Comparison of ENCODE assay signal across 13 cellular contexts in the genomic region with DNA sequence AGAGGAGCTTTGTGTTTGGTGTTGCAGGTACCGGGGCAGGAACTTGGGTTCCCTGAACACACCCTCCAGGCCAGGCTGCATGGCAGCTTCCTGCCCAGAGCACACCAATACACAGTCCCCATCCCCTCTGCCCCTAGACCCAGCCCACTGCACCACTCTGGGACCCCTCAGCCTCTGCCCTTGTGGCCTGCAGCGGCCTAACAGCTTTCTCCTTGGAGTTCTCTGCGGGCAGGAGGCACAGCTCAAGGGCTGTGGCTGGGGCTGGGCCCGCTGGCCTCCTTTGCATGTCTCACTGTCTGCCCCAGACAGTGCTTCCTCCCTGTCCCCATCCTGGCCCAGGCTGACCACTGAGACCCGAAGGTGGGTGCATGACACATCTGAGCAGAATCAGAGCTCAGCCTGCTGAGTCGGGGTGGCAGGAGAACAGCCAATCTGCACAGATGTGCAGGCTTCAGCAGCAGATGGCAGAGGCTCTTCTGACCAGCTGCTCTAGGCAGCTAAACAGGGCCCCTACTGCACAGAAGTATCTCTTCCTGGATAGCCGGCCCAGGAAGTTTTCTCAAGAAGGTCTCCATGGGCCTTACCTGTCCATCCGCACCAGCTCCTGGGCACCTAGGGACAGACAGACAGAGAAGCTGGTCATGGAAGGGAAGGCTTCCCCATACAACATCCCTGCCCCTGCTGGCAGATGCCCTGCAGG. TPM values are rescaled to one million over a fixed set of nuclear protein-coding genes. Genes with fewer than 3 reads are reported as not detected.
DNase-seq lines count a peak whose midpoint lies in the region; ATAC-seq and TF ChIP-seq lines count a peak whose summit lies in the region.
"Had no signal": no experiment of that assay in that cellular context is flagged by ENCODE, and none has a peak within 500 bp of the region (broad histone marks: within the 10 kb centered on the region; RNA-seq: fewer than 3 reads in every experiment).

No MANE protein-coding gene starts in this region.

- DNase-seq in Caco-2 (no peak), MV-4-11 (lab: John Stamatoyannopoulos, UW) (peak; percentile 33), NCI-H774 (lab: John Stamatoyannopoulos, UW) (no peak), NOMO-1 treated with dmso at 0.1 percent for 144 hours (lab: John Stamatoyannopoulos, UW; ENCODE audit: unreplicated experiment) (no peak)
- no peak for DNase-seq in central memory CD8-positive, alpha-beta T cell (ENCODE audit: low spot score in 2 of 2)
- DNase-seq: activated T-cell treated with anti-CD3 and anti-CD28 coated beads, Interleukin-2, amount 50 U/mL, for 4 hours; EL; NCI-H226; SK-N-SH had no signal

- no peak for ATAC-seq in central memory CD8-positive, alpha-beta T cell (replicated peaks; ENCODE audit: extremely low read depth, poor library complexity, severe bottlenecking)
- ATAC-seq in HG02571 (IDR thresholded peaks at IDR 0.05; ENCODE audit: unreplicated experiment) (no peak), HG03342 (IDR thresholded peaks at IDR 0.05; ENCODE audit: unreplicated experiment) (no peak)
- ATAC-seq: activated T-cell treated with anti-CD3 and anti-CD28 coated beads, Interleukin-2, amount 50 U/mL, for 4 hours had no signal

- H3K9me3 ChIP-seq in Caco-2 (no peaks in the 10 kb centered on the region), neutrophil (no peaks in the 10 kb centered on the region)
- H3K9me3 ChIP-seq: SK-N-SH had no signal

- H3K27ac ChIP-seq in neutrophil: peak overlapping the region; percentile 99

- no peaks in the 10 kb centered on the region for H3K9me3 Mint-ChIP-seq in Caco-2 (ENCODE audit: unreplicated experiment)
- no peaks in the 10 kb centered on the region for H3K9me3 Mint-ChIP-seq in central memory CD8-positive, alpha-beta T cell
- H3K9me3 Mint-ChIP-seq: activated T-cell treated with anti-CD3 and anti-CD28 coated beads, Interleukin-2, amount 50 U/mL, for 4 hours had no signal

- TF ChIP-seq CTCF in Caco-2 (IDR thresholded peaks at IDR 0.05; ENCODE audit: insufficient read depth in 1 of 2, low read depth in 1 of 2, low read length in 1 of 2, severe bottlenecking in 1 of 2, unreplicated experiment in 1 of 2) (no peak), neutrophil (IDR thresholded peaks at IDR 0.05) (peak; percentile 18)

- peaks cover 27% of the 10 kb centered on the region for H3K36me3 Mint-ChIP-seq in Caco-2 (ENCODE audit: insufficient read depth, unreplicated experiment)
- peaks cover 38% of the 10 kb centered on the region for H3K36me3 Mint-ChIP-seq in central memory CD8-positive, alpha-beta T cell (ENCODE audit: insufficient read depth)

- H3K27me3 ChIP-seq in Caco-2 (replicated peaks; ENCODE audit: control insufficient read depth, insufficient read depth, low read length): no peaks in the 10 kb centered on the region
- H3K27me3 ChIP-seq in neutrophil: no peaks in the 10 kb centered on the region

- intact Hi-C loops in Caco-2 (cut with micrococcal nuclease; ENCODE audit: unreplicated experiment): loop anchor here (1.0 to 2.0 kb wide), 3 partner anchors 14 to 21 kb away; partner anchors contain the start of gene VSIR

- no peak overlapping the region for H3K4me3 ChIP-seq in Caco-2 (ENCODE audit: low read depth, low read length)
- H3K4me3 ChIP-seq in neutrophil (ENCODE audit: low read depth in 1 of 2, low read length in 1 of 2): peak overlapping the region; percentile 56 to 64

- H3K27me3 Mint-ChIP-seq in Caco-2 (ENCODE audit: insufficient read depth, unreplicated experiment): no peaks in the 10 kb centered on the region
- H3K27me3 Mint-ChIP-seq in central memory CD8-positive, alpha-beta T cell: no peaks in the 10 kb centered on the region

- H3K4me1 ChIP-seq in Caco-2: peaks cover 40% of the 10 kb centered on the region
- H3K4me1 ChIP-seq in neutrophil (ENCODE audit: control insufficient read depth in 1 of 2, insufficient read depth in 1 of 2, low read depth in 1 of 2, low read length in 1 of 2): peaks cover 100% of the 10 kb centered on the region in 2 experiments

- H3K4me3 Mint-ChIP-seq in Caco-2 (ENCODE audit: unreplicated experiment): peak overlapping the region; percentile 46
- H3K4me3 Mint-ChIP-seq in central memory CD8-positive, alpha-beta T cell: no peak overlapping the region
- H3K4me3 Mint-ChIP-seq: activated T-cell treated with anti-CD3 and anti-CD28 coated beads, Interleukin-2, amount 50 U/mL, for 4 hours had no signal

- no TSS peak for BruUV-seq in Caco-2 (replicated peaks; lab: Mats Ljungman, UMichigan)

- H3K4me1 Mint-ChIP-seq in Caco-2 (ENCODE audit: low read depth, unreplicated experiment): peaks cover 41% of the 10 kb centered on the region
- peaks cover 78% of the 10 kb centered on the region for H3K4me1 Mint-ChIP-seq in central memory CD8-positive, alpha-beta T cell

- H3K36me3 ChIP-seq in Caco-2 (ENCODE audit: control insufficient read depth, insufficient read depth, low read length) (peaks cover 1% of the 10 kb centered on the region; the same call in 1 of the 2 replicates), neutrophil (peaks cover 96% of the 10 kb centered on the region)

- POLR2A ChIA-PET in Caco-2 (lab: Charles Lee): interaction anchor here (0.9 kb wide), 1 partner anchor 14 kb away, joined by 3 read pairs; no protein-coding TSS in a partner anchor

- CTCF ChIA-PET in Caco-2 (lab: Charles Lee): interaction anchor here (0.7 to 1.5 kb wide), 5 partner anchors 14 to 60 kb away, joined by 3 to 9 read pairs (median 4); partner anchors contain the start of gene VSIR

- H3K27ac Mint-ChIP-seq in Caco-2 (ENCODE audit: unreplicated experiment): peak overlapping the region; percentile 88
- H3K27ac Mint-ChIP-seq in central memory CD8-positive, alpha-beta T cell (ENCODE audit: low read depth): peak overlapping the region; percentile 72

RNA-seq across cellular contexts. Expression of gene VSIR, which starts 20.8 kb away (rescaled TPM):
- total RNA-seq in Caco-2 (2022): 41.9 and 44.0 TPM in 2 replicates

RNA-seq across cellular contexts. Expression of gene C10orf105, which starts 33.0 kb away (rescaled TPM):
- total RNA-seq in Caco-2 (2022): not detected in 2 replicates
- total RNA-seq: HT1080 had no signal
